18 cellular contexts compared by ENCODE assay signal in the genomic region with DNA sequence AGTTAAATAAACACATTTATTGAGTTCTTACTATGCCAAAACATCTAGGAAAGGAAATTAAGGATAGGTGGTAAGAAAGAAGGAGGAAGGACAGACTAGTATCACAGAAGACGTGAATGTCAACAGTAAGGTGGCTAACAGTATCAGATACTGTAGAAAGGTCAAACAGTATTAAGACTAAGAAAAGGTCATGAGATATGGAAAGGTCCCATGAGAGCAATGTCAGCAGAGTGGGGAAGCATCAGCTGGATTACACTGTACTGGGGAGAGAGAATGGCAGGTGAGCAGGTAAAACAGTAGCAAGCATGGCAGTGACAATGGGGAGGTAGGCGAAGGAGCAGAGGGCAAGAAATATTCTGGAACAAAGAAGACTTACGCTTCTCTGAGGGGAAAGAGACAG. TPM values are rescaled to one million over a fixed set of nuclear protein-coding genes. Genes with fewer than 3 reads are reported as not detected.
DNase-seq lines count a peak whose midpoint lies in the region; ATAC-seq lines count a peak whose summit lies in the region.
"Had no signal": no experiment of that assay in that cellular context is flagged by ENCODE, and none has a peak within 500 bp of the region (broad histone marks: within the 10 kb centered on the region; RNA-seq: fewer than 3 reads in every experiment).

No MANE protein-coding gene starts in this region.

- H3K18ac ChIP-seq in neuronal stem cell (ENCODE audit: low read length), result no peak overlapping the region

- H2BK5ac ChIP-seq in neuronal stem cell (ENCODE audit: low read length), result no peak overlapping the region

- CTCF ChIA-PET in activated CD4-positive, alpha-beta T cell treated with anti-CD3 and anti-CD28 coated beads for 36 hours (lab: Charles Lee), result interaction anchor here (0.7 kb wide), 1 partner anchor 114 kb away, joined by 3 read pairs; no protein-coding TSS in a partner anchor

- no peak overlapping the region for H4K91ac ChIP-seq in neuronal stem cell (ENCODE audit: low read depth, low read length, poor library complexity)

- no peaks in the 10 kb centered on the region for H3K27me3 ChIP-seq in neuronal stem cell (ENCODE audit: control insufficient read depth in 3 of 3, insufficient read depth in 3 of 3, low read depth in 1 of 3, low read length in 3 of 3)
- H3K27me3 ChIP-seq: BLaER1 treated with 17β-estradiol and CSF1 and Interleukin-3, amounts not matched to agents 10 nM and 100 nM had no signal

- H2AFZ ChIP-seq in neuronal stem cell (ENCODE audit: low read length), result no peak overlapping the region
- H2AFZ ChIP-seq: GM23248 had no signal

- peaks cover 7% of the 10 kb centered on the region for H3K4me1 Mint-ChIP-seq in activated CD4-positive, alpha-beta T cell treated with anti-CD3 and anti-CD28 coated beads for 36 hours
- H3K4me1 Mint-ChIP-seq in stimulated activated naive CD8-positive, alpha-beta T cell treated with anti-CD3 and anti-CD28 coated beads, Interleukin-15, amount 100 ng/mL, for 72 hours, result peaks cover 12% of the 10 kb centered on the region
- peaks cover 18% of the 10 kb centered on the region for H3K4me1 Mint-ChIP-seq in activated naive CD8-positive, alpha-beta T cell treated with anti-CD3 and anti-CD28 coated beads, Interleukin-2, amount 50 U/mL, for 24 hours

- H3K79me1 ChIP-seq in neuronal stem cell (ENCODE audit: low read depth, low read length), result no peaks in the 10 kb centered on the region

- no peak overlapping the region for H3K4ac ChIP-seq in neuronal stem cell (ENCODE audit: low read length)

- H3K4me3 ChIP-seq in neuronal stem cell (ENCODE audit: low read length in 2 of 2), result no peak overlapping the region
- H3K4me3 ChIP-seq: BLaER1 treated with 17β-estradiol and CSF1 and Interleukin-3, amounts not matched to agents 10 nM and 100 nM; GM23248; HAP-1 had no signal

- WGBS in neuronal stem cell (ENCODE audit: extremely low coverage in 2 of 2, insufficient read length in 2 of 2, insufficient replicate concordance in 1 of 2), 2 donors, result no CpG with 5 or more reads among the region's 3 CpGs

- H2AK5ac ChIP-seq in neuronal stem cell (ENCODE audit: low read depth, low read length), result no peak overlapping the region

- H3K27ac Mint-ChIP-seq in activated CD4-positive, alpha-beta T cell treated with anti-CD3 and anti-CD28 coated beads for 36 hours, result peak overlapping the region; percentile 11
- H3K27ac Mint-ChIP-seq in stimulated activated naive CD8-positive, alpha-beta T cell treated with anti-CD3 and anti-CD28 coated beads, Interleukin-15, amount 100 ng/mL, for 72 hours, result peak overlapping the region in 1 of 2 donors; percentile 9
- H3K27ac Mint-ChIP-seq in activated naive CD8-positive, alpha-beta T cell treated with anti-CD3 and anti-CD28 coated beads, Interleukin-2, amount 50 U/mL, for 24 hours, result no peak overlapping the region
- H3K27ac Mint-ChIP-seq: B cell had no signal

- H3K9me3 ChIP-seq in neuronal stem cell (replicated peaks in 1 of 2; ENCODE audit: control insufficient read depth in 2 of 2, insufficient read depth in 1 of 2, low read depth in 1 of 2, low read length in 2 of 2), result no peaks in the 10 kb centered on the region
- H3K9me3 ChIP-seq: BLaER1 treated with 17β-estradiol and CSF1 and Interleukin-3, amounts not matched to agents 10 nM and 100 nM; HAP-1 had no signal

- H3K36me3 ChIP-seq in neuronal stem cell (replicated peaks in 1 of 2; ENCODE audit: control insufficient read depth in 2 of 2, insufficient read depth in 2 of 2, low read length in 2 of 2), result peaks cover 13 to 84% of the 10 kb centered on the region in 2 donors

- no peaks in the 10 kb centered on the region for H3K27me3 Mint-ChIP-seq in activated CD4-positive, alpha-beta T cell treated with anti-CD3 and anti-CD28 coated beads for 36 hours
- H3K27me3 Mint-ChIP-seq in stimulated activated naive CD8-positive, alpha-beta T cell treated with anti-CD3 and anti-CD28 coated beads, Interleukin-15, amount 100 ng/mL, for 72 hours, result no peaks in the 10 kb centered on the region
- no peaks in the 10 kb centered on the region for H3K27me3 Mint-ChIP-seq in activated naive CD8-positive, alpha-beta T cell treated with anti-CD3 and anti-CD28 coated beads, Interleukin-2, amount 50 U/mL, for 24 hours
- H3K27me3 Mint-ChIP-seq: B cell had no signal

- no peak overlapping the region for H2BK12ac ChIP-seq in neuronal stem cell (ENCODE audit: low read length)

- H3K9ac ChIP-seq in neuronal stem cell (ENCODE audit: low read depth, low read length, poor library complexity), result no peak overlapping the region
- H3K9ac ChIP-seq: BLaER1 treated with 17β-estradiol and CSF1 and Interleukin-3, amounts not matched to agents 10 nM and 100 nM; GM23248 had no signal

- no peak overlapping the region for H3K23ac ChIP-seq in neuronal stem cell (ENCODE audit: low read depth, low read length, poor library complexity)

- H3K9me3 Mint-ChIP-seq in activated CD4-positive, alpha-beta T cell treated with anti-CD3 and anti-CD28 coated beads for 36 hours (ENCODE audit: low read depth), result no peaks in the 10 kb centered on the region
- no peaks in the 10 kb centered on the region for H3K9me3 Mint-ChIP-seq in stimulated activated naive CD8-positive, alpha-beta T cell treated with anti-CD3 and anti-CD28 coated beads, Interleukin-15, amount 100 ng/mL, for 72 hours
- no peaks in the 10 kb centered on the region for H3K9me3 Mint-ChIP-seq in activated naive CD8-positive, alpha-beta T cell treated with anti-CD3 and anti-CD28 coated beads, Interleukin-2, amount 50 U/mL, for 24 hours
- H3K9me3 Mint-ChIP-seq: CD8-positive, alpha-beta T cell had no signal

- no peaks in the 10 kb centered on the region for H3K4me1 ChIP-seq in neuronal stem cell (ENCODE audit: control insufficient read depth in 2 of 2, insufficient read depth in 1 of 2, low read depth in 1 of 2, low read length in 2 of 2)
- H3K4me1 ChIP-seq: HAP-1 had no signal

- intact Hi-C loops in activated CD4-positive, alpha-beta T cell treated with anti-CD3 and anti-CD28 coated beads for 36 hours (cut with DNase I, micrococcal nuclease), result no loop called here

- H3K27ac ChIP-seq in neuronal stem cell (replicated peaks; ENCODE audit: low read length), result no peak overlapping the region
- H3K27ac ChIP-seq: BLaER1 treated with 17β-estradiol and CSF1 and Interleukin-3, amounts not matched to agents 10 nM and 100 nM; GM23248 had no signal

- no peak overlapping the region for H2BK120ac ChIP-seq in neuronal stem cell (ENCODE audit: low read depth, low read length)

- no peak overlapping the region for H3K4me2 ChIP-seq in neuronal stem cell (ENCODE audit: insufficient read depth, low read length, poor library complexity, severe bottlenecking)
- H3K4me2 ChIP-seq: BLaER1 treated with 17β-estradiol and CSF1 and Interleukin-3, amounts not matched to agents 10 nM and 100 nM had no signal

- H3K4me3 Mint-ChIP-seq in activated CD4-positive, alpha-beta T cell treated with anti-CD3 and anti-CD28 coated beads for 36 hours, result no peak overlapping the region
- no peak overlapping the region for H3K4me3 Mint-ChIP-seq in stimulated activated naive CD8-positive, alpha-beta T cell treated with anti-CD3 and anti-CD28 coated beads, Interleukin-15, amount 100 ng/mL, for 72 hours
- no peak overlapping the region for H3K4me3 Mint-ChIP-seq in activated naive CD8-positive, alpha-beta T cell treated with anti-CD3 and anti-CD28 coated beads, Interleukin-2, amount 50 U/mL, for 24 hours
- H3K4me3 Mint-ChIP-seq: B cell; CD8-positive, alpha-beta T cell had no signal

- POLR2A ChIA-PET in activated CD4-positive, alpha-beta T cell treated with anti-CD3 and anti-CD28 coated beads for 36 hours (lab: Charles Lee), result no interaction called here

- ATAC-seq in activated CD4-positive, alpha-beta T cell treated with anti-CD3 and anti-CD28 coated beads for 36 hours, result no peak
- ATAC-seq in stimulated activated naive CD8-positive, alpha-beta T cell treated with anti-CD3 and anti-CD28 coated beads, Interleukin-15, Interleukin-2, amounts not matched to agents 100 U/mL and 50 U/mL, for 24 hours, result peak; percentile 43
- no peak for ATAC-seq in stimulated activated naive CD8-positive, alpha-beta T cell treated with anti-CD3 and anti-CD28 coated beads, Interleukin-15, amount 100 ng/mL, for 72 hours
- ATAC-seq in activated naive CD8-positive, alpha-beta T cell treated with anti-CD3 and anti-CD28 coated beads, Interleukin-2, amount 50 U/mL, for 24 hours, result peak; percentile 54
- no peak for ATAC-seq in GM18498 (IDR thresholded peaks at IDR 0.05; ENCODE audit: unreplicated experiment)
- ATAC-seq: CD8-positive, alpha-beta T cell; HepG2 had no signal

- no peak overlapping the region for H2BK15ac ChIP-seq in neuronal stem cell (ENCODE audit: low read length)

- no peak overlapping the region for H4K8ac ChIP-seq in neuronal stem cell (ENCODE audit: low read depth, low read length)

- no peak overlapping the region for H3K14ac ChIP-seq in neuronal stem cell (ENCODE audit: low read length)

- peaks cover 36% of the 10 kb centered on the region for H3K36me3 Mint-ChIP-seq in activated CD4-positive, alpha-beta T cell treated with anti-CD3 and anti-CD28 coated beads for 36 hours (ENCODE audit: low read depth)
- peaks cover 43% of the 10 kb centered on the region for H3K36me3 Mint-ChIP-seq in activated naive CD8-positive, alpha-beta T cell treated with anti-CD3 and anti-CD28 coated beads, Interleukin-2, amount 50 U/mL, for 24 hours (ENCODE audit: low read depth)

- no peak for DNase-seq in activated CD4-positive, alpha-beta T cell treated with anti-CD3 and anti-CD28 coated beads for 36 hours
- DNase-seq in activated CD4-positive, alpha-beta T cell treated with anti-CD3 and anti-CD28 coated beads, Interleukin-2, amount 50 U/mL, for 1 hour, result no peak
- DNase-seq in stimulated activated naive CD8-positive, alpha-beta T cell treated with anti-CD3 and anti-CD28 coated beads, Interleukin-15, Interleukin-2, amounts not matched to agents 100 U/mL and 50 U/mL, for 24 hours, result no peak
- DNase-seq in stimulated activated naive CD8-positive, alpha-beta T cell treated with anti-CD3 and anti-CD28 coated beads, Interleukin-15, amount 100 ng/mL, for 72 hours, result no peak
- no peak for DNase-seq in activated naive CD8-positive, alpha-beta T cell treated with anti-CD3 and anti-CD28 coated beads, Interleukin-2, amount 50 U/mL, for 24 hours
- DNase-seq in neuronal stem cell (ENCODE audit: low spot score), result no peak
- DNase-seq: Calu3; CD8-positive, alpha-beta T cell; DMS79 treated with DMSO at 0.1 percent for 48 hours; GF-D8; GM23248 had no signal

RNA-seq across cellular contexts. Expression of a gene that starts 18.0 kb away (rescaled TPM):
- 100 to 1,000 TPM; 150 to 152 TPM for total RNA-seq in activated CD4-positive, alpha-beta T cell treated with anti-CD3 and anti-CD28 coated beads for 36 hours
- polyA plus RNA-seq in neuronal stem cell (2013, experiment 1 of 2), result 249 TPM
- 251 TPM for polyA plus RNA-seq in neuronal stem cell (2013, experiment 2 of 2)

RNA-seq across cellular contexts. Expression of a gene that starts 30.2 kb away (rescaled TPM):
- under 1 TPM in 1 of 2 experiments, not detected in 1; 0.02 TPM for total RNA-seq in activated CD4-positive, alpha-beta T cell treated with anti-CD3 and anti-CD28 coated beads for 36 hours
- polyA plus RNA-seq in neuronal stem cell (2013, experiment 1 of 2), result 0.13 TPM
- polyA plus RNA-seq in neuronal stem cell (2013, experiment 2 of 2), result 0.03 TPM
- total RNA-seq: A172; CD8-positive, alpha-beta T cell; GM23248; H4; HepG2 had no signal
- polyA plus RNA-seq: GM23248, HepG2 had no signal

RNA-seq across cellular contexts. Expression of a gene that starts 45.2 kb away (rescaled TPM):
- total RNA-seq in activated CD4-positive, alpha-beta T cell treated with anti-CD3 and anti-CD28 coated beads for 36 hours, result 10 to 100 TPM in 1 of 2 experiments, 1 to 10 TPM in 1; 8.2 to 12.2 TPM
- polyA plus RNA-seq in neuronal stem cell (2013, experiment 1 of 2), result 2.4 TPM
- polyA plus RNA-seq in neuronal stem cell (2013, experiment 2 of 2), result 2.3 TPM

Comparison
In these comparisons a context has a peak if more than half of its experiments do, and no peak if none do; other contexts are left out.
1. ATAC-seq: peak in stimulated activated naive CD8-positive, alpha-beta T cell treated with anti-CD3 and anti-CD28 coated beads, Interleukin-15, Interleukin-2, amounts not matched to agents 100 U/mL and 50 U/mL, for 24 hours (single experiment) and activated naive CD8-positive, alpha-beta T cell treated with anti-CD3 and anti-CD28 coated beads, Interleukin-2, amount 50 U/mL, for 24 hours (single experiment); none in activated CD4-positive, alpha-beta T cell treated with anti-CD3 and anti-CD28 coated beads for 36 hours (single experiment), stimulated activated naive CD8-positive, alpha-beta T cell treated with anti-CD3 and anti-CD28 coated beads, Interleukin-15, amount 100 ng/mL, for 72 hours (single experiment) and GM18498 (single experiment).